Comparison of ENCODE assay signal across 16 cellular contexts in the genomic region with DNA sequence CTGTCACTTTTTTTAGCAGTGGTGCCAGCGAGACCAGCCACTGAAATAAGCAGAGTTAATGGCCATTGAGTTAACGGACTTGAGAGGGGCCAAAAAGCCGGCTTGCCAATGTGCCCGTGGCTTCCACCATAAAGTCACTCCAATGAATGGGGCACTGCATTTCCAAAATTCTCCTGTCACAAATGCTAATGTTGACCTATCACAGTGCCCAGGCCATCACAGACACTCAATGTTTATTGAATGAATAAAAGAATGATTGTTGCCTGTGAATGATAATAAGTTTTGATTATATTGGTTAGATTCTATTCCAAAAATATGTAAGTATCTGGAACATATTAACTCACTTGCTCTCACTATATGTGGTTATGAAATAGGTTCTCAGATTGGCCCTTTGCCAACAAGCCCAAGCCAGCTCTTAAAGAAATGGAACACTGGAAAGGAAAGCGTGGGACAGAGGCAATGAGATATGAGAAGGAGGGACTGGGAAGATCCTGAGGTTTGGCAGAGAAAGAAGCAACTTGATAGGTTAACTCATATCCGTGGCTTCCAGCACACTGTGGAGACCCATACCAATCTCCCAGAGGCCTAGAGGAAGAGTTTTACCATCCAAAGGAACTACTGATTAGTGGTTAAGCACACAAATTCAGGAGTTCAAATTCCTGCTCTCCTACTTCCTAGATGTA.
DNase-seq lines count a peak whose midpoint lies in the region; ATAC-seq and TF ChIP-seq lines count a peak whose summit lies in the region.
"Had no signal": no experiment of that assay in that cellular context is flagged by ENCODE, and none has a peak within 500 bp of the region (broad histone marks: within the 10 kb centered on the region; RNA-seq: fewer than 3 reads in every experiment).

No MANE protein-coding gene starts in this region.

- H3K27me3 Mint-ChIP-seq in activated naive CD8-positive, alpha-beta T cell, result no peaks in the 10 kb centered on the region
- H3K27me3 Mint-ChIP-seq in activated naive CD8-positive, alpha-beta T cell treated with anti-CD3 and anti-CD28 coated beads for 36 hours, result no peaks in the 10 kb centered on the region
- H3K27me3 Mint-ChIP-seq in glutamatergic neuron (ENCODE audit: unreplicated experiment), result no peaks in the 10 kb centered on the region
- H3K27me3 Mint-ChIP-seq: stimulated activated naive B cell treated with anti-CD40 and anti-IgM and Interleukin-4, amounts not matched to agents 10 μg/mL and 1 μg/mL and 100 μg/mL, for 72 hours had no signal

- peak overlapping the region; percentile 96 for H3K27ac Mint-ChIP-seq in activated naive CD8-positive, alpha-beta T cell
- no peak overlapping the region for H3K27ac Mint-ChIP-seq in activated naive CD8-positive, alpha-beta T cell treated with anti-CD3 and anti-CD28 coated beads for 36 hours
- H3K27ac Mint-ChIP-seq in stimulated activated effector memory CD8-positive, alpha-beta T cell treated with anti-CD3 and anti-CD28 coated beads, Interleukin-12 subunit alpha, Interleukin-12 subunit beta, amount 100 ng/mL, for 72 hours, result peak overlapping the region; percentile 99
- no peak overlapping the region for H3K27ac Mint-ChIP-seq in glutamatergic neuron (ENCODE audit: unreplicated experiment)
- H3K27ac Mint-ChIP-seq: stimulated activated naive B cell treated with anti-CD40 and anti-IgM and Interleukin-4, amounts not matched to agents 10 μg/mL and 1 μg/mL and 100 μg/mL, for 72 hours had no signal

- no peaks in the 10 kb centered on the region for H3K27me3 ChIP-seq in adipocyte (replicated peaks; ENCODE audit: control insufficient read depth, insufficient read depth, low read length)
- H3K27me3 ChIP-seq in colonic mucosa, result no peaks in the 10 kb centered on the region
- H3K27me3 ChIP-seq: vagina had no signal

- no peak for TF ChIP-seq CTCF in glutamatergic neuron (IDR thresholded peaks at IDR 0.05; ENCODE audit: partially characterized antibody, unreplicated experiment)
- no peak for TF ChIP-seq CTCF in colonic mucosa (IDR thresholded peaks at IDR 0.05)

- H3K9me3 Mint-ChIP-seq in activated naive CD8-positive, alpha-beta T cell (ENCODE audit: low read depth), result no peaks in the 10 kb centered on the region
- peaks cover 8% of the 10 kb centered on the region for H3K9me3 Mint-ChIP-seq in activated naive CD8-positive, alpha-beta T cell treated with anti-CD3 and anti-CD28 coated beads for 36 hours
- peaks cover 7% of the 10 kb centered on the region for H3K9me3 Mint-ChIP-seq in stimulated activated effector memory CD8-positive, alpha-beta T cell treated with anti-CD3 and anti-CD28 coated beads, Interleukin-12 subunit alpha, Interleukin-12 subunit beta, amount 100 ng/mL, for 72 hours
- no peaks in the 10 kb centered on the region for H3K9me3 Mint-ChIP-seq in glutamatergic neuron (ENCODE audit: unreplicated experiment)

- H3K4me1 Mint-ChIP-seq in activated naive CD8-positive, alpha-beta T cell (ENCODE audit: low read depth), result peaks cover 89% of the 10 kb centered on the region
- H3K4me1 Mint-ChIP-seq in activated naive CD8-positive, alpha-beta T cell treated with anti-CD3 and anti-CD28 coated beads for 36 hours, result peaks cover 75% of the 10 kb centered on the region
- H3K4me1 Mint-ChIP-seq in stimulated activated effector memory CD8-positive, alpha-beta T cell treated with anti-CD3 and anti-CD28 coated beads, Interleukin-12 subunit alpha, Interleukin-12 subunit beta, amount 100 ng/mL, for 72 hours, result peaks cover 60% of the 10 kb centered on the region
- peaks cover 26% of the 10 kb centered on the region for H3K4me1 Mint-ChIP-seq in glutamatergic neuron (ENCODE audit: low read depth, unreplicated experiment)

- no peak overlapping the region for H3K4me3 ChIP-seq in adipocyte (ENCODE audit: low read length)
- no peak overlapping the region for H3K4me3 ChIP-seq in colonic mucosa
- H3K4me3 ChIP-seq: vagina had no signal

- intact Hi-C loops in colonic mucosa (cut with DNase I), result no loop called here

- peak overlapping the region; percentile 17 for H3K4me3 Mint-ChIP-seq in activated naive CD8-positive, alpha-beta T cell
- no peak overlapping the region for H3K4me3 Mint-ChIP-seq in activated naive CD8-positive, alpha-beta T cell treated with anti-CD3 and anti-CD28 coated beads for 36 hours
- H3K4me3 Mint-ChIP-seq in stimulated activated effector memory CD8-positive, alpha-beta T cell treated with anti-CD3 and anti-CD28 coated beads, Interleukin-12 subunit alpha, Interleukin-12 subunit beta, amount 100 ng/mL, for 72 hours, result no peak overlapping the region
- no peak overlapping the region for H3K4me3 Mint-ChIP-seq in glutamatergic neuron (ENCODE audit: unreplicated experiment)
- H3K4me3 Mint-ChIP-seq: stimulated activated naive B cell treated with anti-CD40 and anti-IgM and Interleukin-4, amounts not matched to agents 10 μg/mL and 1 μg/mL and 100 μg/mL, for 72 hours had no signal

- H3K9me3 ChIP-seq in adipocyte (ENCODE audit: control insufficient read depth, low read length) (peaks cover 5% of the 10 kb centered on the region), colonic mucosa (no peaks in the 10 kb centered on the region)
- H3K9me3 ChIP-seq: vagina had no signal

- ATAC-seq in stimulated activated effector memory CD8-positive, alpha-beta T cell treated with anti-CD3 and anti-CD28 coated beads, Interleukin-12 subunit alpha, Interleukin-12 subunit beta, amount 100 ng/mL, for 72 hours, result no peak
- ATAC-seq in HG02571 (IDR thresholded peaks at IDR 0.05; ENCODE audit: unreplicated experiment), result no peak
- ATAC-seq: esophagus mucosa; stimulated activated naive B cell treated with anti-CD40 and anti-IgM and Interleukin-4, amounts not matched to agents 10 μg/mL and 1 μg/mL and 100 μg/mL, for 72 hours had no signal

- H3K36me3 ChIP-seq in adipocyte (ENCODE audit: control insufficient read depth, insufficient read depth, low read length, severe bottlenecking), result no peaks in the 10 kb centered on the region
- H3K36me3 ChIP-seq in colonic mucosa, result no peaks in the 10 kb centered on the region
- H3K36me3 ChIP-seq: vagina had no signal

- H3K36me3 Mint-ChIP-seq in activated naive CD8-positive, alpha-beta T cell, result peaks cover 7% of the 10 kb centered on the region
- peaks cover 18% of the 10 kb centered on the region for H3K36me3 Mint-ChIP-seq in activated naive CD8-positive, alpha-beta T cell treated with anti-CD3 and anti-CD28 coated beads for 36 hours
- no peaks in the 10 kb centered on the region for H3K36me3 Mint-ChIP-seq in stimulated activated effector memory CD8-positive, alpha-beta T cell treated with anti-CD3 and anti-CD28 coated beads, Interleukin-12 subunit alpha, Interleukin-12 subunit beta, amount 100 ng/mL, for 72 hours
- H3K36me3 Mint-ChIP-seq in glutamatergic neuron (ENCODE audit: unreplicated experiment), result no peaks in the 10 kb centered on the region

- H3K27ac ChIP-seq in colonic mucosa, result no peak overlapping the region
- H3K27ac ChIP-seq: vagina had no signal

- peaks cover 17% of the 10 kb centered on the region for H3K4me1 ChIP-seq in adipocyte (ENCODE audit: control insufficient read depth, insufficient read depth, low read length)
- no peaks in the 10 kb centered on the region for H3K4me1 ChIP-seq in colonic mucosa

- no peak for DNase-seq in activated naive CD8-positive, alpha-beta T cell treated with anti-CD3 and anti-CD28 coated beads for 36 hours
- peak; percentile 89 for DNase-seq in adipocyte (ENCODE audit: low read depth)
- peak; percentile 100 for DNase-seq in fibroblast of peridontal ligament (ENCODE audit: extremely low read depth)
- DNase-seq in stimulated activated effector memory CD8-positive, alpha-beta T cell treated with anti-CD3 and anti-CD28 coated beads, Interleukin-12 subunit alpha, Interleukin-12 subunit beta, amount 100 ng/mL, for 72 hours (ENCODE audit: low spot score in 2 of 2), result no peak
- DNase-seq in glutamatergic neuron, result no peak
- DNase-seq in colonic mucosa, result no peak
- DNase-seq: activated CD4-positive, alpha-beta T cell treated with anti-CD3 and anti-CD28 coated beads for 1 hour; caudate nucleus; Karpas-422; NCI-H2029; stimulated activated CD4-positive, alpha-beta T cell treated with anti-CD3 and anti-CD28 coated beads, Interleukin-4, amount 100 ng/mL, for 24 hours; stimulated activated naive B cell treated with anti-CD40 and anti-IgM and Interleukin-4, amounts not matched to agents 10 μg/mL and 1 μg/mL and 100 μg/mL, for 72 hours had no signal

- H3K9ac ChIP-seq in adipocyte (ENCODE audit: low read length) (no peak overlapping the region), colonic mucosa (ENCODE audit: low read depth in 2 of 2, low read length in 2 of 2) (no peak overlapping the region)

Comparison
In these comparisons a context has a peak if more than half of its experiments do, and no peak if none do; other contexts are left out.
1. H3K27ac Mint-ChIP-seq: peak in activated naive CD8-positive, alpha-beta T cell (single experiment) and stimulated activated effector memory CD8-positive, alpha-beta T cell treated with anti-CD3 and anti-CD28 coated beads, Interleukin-12 subunit alpha, Interleukin-12 subunit beta, amount 100 ng/mL, for 72 hours (single experiment); none in activated naive CD8-positive, alpha-beta T cell treated with anti-CD3 and anti-CD28 coated beads for 36 hours (single experiment) and glutamatergic neuron (single experiment).
2. DNase-seq: peak in adipocyte (single experiment) and fibroblast of peridontal ligament (single experiment); none in activated naive CD8-positive, alpha-beta T cell treated with anti-CD3 and anti-CD28 coated beads for 36 hours (single experiment), stimulated activated effector memory CD8-positive, alpha-beta T cell treated with anti-CD3 and anti-CD28 coated beads, Interleukin-12 subunit alpha, Interleukin-12 subunit beta, amount 100 ng/mL, for 72 hours (0 of 2), glutamatergic neuron (single experiment) and colonic mucosa (single experiment).